Comparison of ENCODE assay signal across 23 cellular contexts in the genomic region with DNA sequence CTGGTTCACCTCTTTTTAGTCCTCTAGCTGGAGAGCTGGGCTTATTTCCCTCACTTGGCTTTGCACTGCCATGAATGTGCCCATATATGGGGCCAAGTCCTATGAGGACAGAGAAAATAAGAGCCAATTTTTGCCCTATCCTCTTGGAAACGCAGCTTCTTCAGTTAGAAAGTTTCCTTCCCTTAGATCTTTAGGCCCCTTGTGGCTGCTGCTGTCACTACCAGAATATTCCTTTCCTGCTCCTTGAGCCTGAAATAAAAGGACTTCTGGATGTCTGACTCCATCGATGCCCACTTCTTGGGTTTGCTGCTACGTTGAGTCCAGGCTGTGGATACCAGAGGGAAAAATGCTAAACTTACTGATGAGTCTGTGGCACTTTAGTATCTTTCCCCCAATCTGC.
"Had no signal": no experiment of that assay in that cellular context is flagged by ENCODE, and none has a peak within 500 bp of the region (broad histone marks: within the 10 kb centered on the region; RNA-seq: fewer than 3 reads in every experiment).

No MANE protein-coding gene starts in this region.

- H3K4me1 Mint-ChIP-seq: central memory CD8-positive, alpha-beta T cell; memory B cell had no signal

- H3K4me3 Mint-ChIP-seq: activated naive CD8-positive, alpha-beta T cell; activated T-cell treated with anti-CD3 and anti-CD28 coated beads, Interleukin-2, amount 50 U/mL, for 4 hours; central memory CD8-positive, alpha-beta T cell; memory B cell had no signal

- H3K27me3 Mint-ChIP-seq: central memory CD8-positive, alpha-beta T cell had no signal

- H3K27me3 ChIP-seq: testis, vagina had no signal

- H3K36me3 ChIP-seq: breast epithelium, vagina had no signal

- H3K27ac Mint-ChIP-seq: activated naive CD8-positive, alpha-beta T cell; activated T-helper 2 cell treated with anti-CD3 and anti-CD28 coated beads, Interferon-gamma antibody, Interleukin-2, Interleukin-4, amounts not matched to agents 10 μg/mL and 5 μg/mL and 100 μg/mL, durations not matched to agents 14 hours and 24 hours and 36 hours; memory B cell had no signal

- H3K36me3 Mint-ChIP-seq: activated naive CD8-positive, alpha-beta T cell; memory B cell had no signal

- H3K9me3 Mint-ChIP-seq: activated T-cell treated with anti-CD3 and anti-CD28 coated beads, Interleukin-2, amount 50 U/mL, for 4 hours had no signal

- H3K9me3 ChIP-seq: breast epithelium, mucosa of descending colon, testis, vagina had no signal

- H3K4me3 ChIP-seq: breast epithelium, mucosa of descending colon, testis, vagina had no signal

- ATAC-seq: activated T-cell treated with anti-CD3 and anti-CD28 coated beads, Interleukin-2, amount 50 U/mL, for 4 hours; esophagus mucosa; left colon; mucosa of descending colon had no signal

- H3K4me1 ChIP-seq: breast epithelium, testis, vagina had no signal

- DNase-seq: activated CD4-positive, alpha-beta T cell treated with anti-CD3 and anti-CD28 coated beads for 4 hours; activated CD4-positive, alpha-beta T cell treated with anti-CD3 and anti-CD28 coated beads, Interleukin-2, amount 50 U/mL, for 48 hours; activated CD4-positive, CD25-positive, alpha-beta regulatory T cell; activated CD8-positive, alpha-beta memory T cell treated with anti-CD3 and anti-CD28 coated beads, Interleukin-2, amount 50 U/mL, for 48 hours; activated naive CD4-positive, alpha-beta T cell; activated T-cell treated with anti-CD3 and anti-CD28 coated beads, Interleukin-2, amount 50 U/mL, for 4 hours; effector memory CD4-positive, alpha-beta T cell; hippocampal formation; islet precursor cell; left colon; mucosa of descending colon; posterior cingulate gyrus; stimulated activated CD4-positive, alpha-beta T cell treated with anti-CD3 and anti-CD28 coated beads, Interleukin-4, amount 100 ng/mL, for 1 hour; stimulated activated naive CD4-positive, alpha-beta T cell; testis; trophoblast cell had no signal

- H3K27ac ChIP-seq: breast epithelium, testis, vagina had no signal
